30 cellular contexts compared by ENCODE assay signal in genomic region chr5:176863041-176863764, GRCh38. TPM values are rescaled to one million over a fixed set of nuclear protein-coding genes. Genes with fewer than 3 reads are reported as not detected.
DNase-seq lines count a peak whose midpoint lies in the region; ATAC-seq and TF ChIP-seq lines count a peak whose summit lies in the region.
"Had no signal": no experiment of that assay in that cellular context is flagged by ENCODE, and none has a peak within 500 bp of the region (broad histone marks: within the 10 kb centered on the region; RNA-seq: fewer than 3 reads in every experiment).

No MANE protein-coding gene starts in this region.

- no peak overlapping the region for H3K4me3 ChIP-seq in SK-N-SH (ENCODE audit: low read depth in 2 of 2, low read length in 1 of 2)
- no peak overlapping the region for H3K4me3 ChIP-seq in NT2/D1 (ENCODE audit: insufficient read length, low read depth)
- H3K4me3 ChIP-seq in testis = no peak overlapping the region
- no peak overlapping the region for H3K4me3 ChIP-seq in right lobe of liver
- H3K4me3 ChIP-seq: cardiac muscle cell, colonic mucosa, prostate gland, SJCRH30, thyroid gland, vagina had no signal

- H3K79me2 ChIP-seq in SK-N-SH (ENCODE audit: insufficient read depth) = no peaks in the 10 kb centered on the region

- H3K9me2 ChIP-seq in SK-N-SH = no peaks in the 10 kb centered on the region

- POLR2A ChIA-PET in SK-N-SH (lab: Yijun Ruan, JAX) = no interaction called here

- no peaks in the 10 kb centered on the region for H3F3A ChIP-seq in SK-N-SH (replicated peaks; ENCODE audit: insufficient read depth)

- H3K27ac ChIP-seq in SK-N-SH (ENCODE audit: low read depth in 2 of 2, low read length in 1 of 2) (0 out of 4 replicates have a peak overlapping the region, but pooled peaks of 1 of the 2 experiments have one; percentile 4), foreskin keratinocyte (no peak overlapping the region), testis (no peak overlapping the region), right lobe of liver (no peak overlapping the region)
- H3K27ac ChIP-seq: cardiac muscle cell, colonic mucosa, prostate gland, SJCRH30, thyroid gland, vagina had no signal

- CTCF ChIA-PET in SK-N-SH (lab: Yijun Ruan, JAX) = interaction anchor here (0.7 to 1.1 kb wide), 4 partner anchors 50 to 249 kb away, joined by 3 to 4 read pairs (median 3); no protein-coding TSS in a partner anchor

- intact Hi-C loops in testis (cut with DNase I; ENCODE audit: low total_unique reads) = no loop called here
- intact Hi-C loops in right lobe of liver (cut with DNase I) = no loop called here

- H4K20me1 ChIP-seq in SK-N-SH (ENCODE audit: insufficient read depth) = no peaks in the 10 kb centered on the region

- no peak for TF ChIP-seq CTCF in SK-N-SH (IDR thresholded peaks at IDR 0.05)
- no peak for TF ChIP-seq CTCF in foreskin keratinocyte (conservative IDR thresholded peaks at IDR 0.05)
- TF ChIP-seq CTCF in testis (IDR thresholded peaks at IDR 0.05) = no peak
- no peak for TF ChIP-seq CTCF in right lobe of liver (IDR thresholded peaks at IDR 0.05)

- no peaks in the 10 kb centered on the region for H3K36me3 ChIP-seq in SK-N-SH (replicated peaks in 1 of 2; ENCODE audit: control insufficient read depth in 1 of 2, insufficient read depth in 2 of 2, low read length in 1 of 2)
- no peaks in the 10 kb centered on the region for H3K36me3 ChIP-seq in NT2/D1 (ENCODE audit: insufficient read depth, insufficient read length, low read length)
- no peaks in the 10 kb centered on the region for H3K36me3 ChIP-seq in testis (ENCODE audit: low read depth, missing control alignments)
- H3K36me3 ChIP-seq in right lobe of liver = no peaks in the 10 kb centered on the region
- H3K36me3 ChIP-seq: cardiac muscle cell, colonic mucosa, prostate gland, SJCRH30, thyroid gland, vagina had no signal

- H3K4me1 ChIP-seq in SK-N-SH (ENCODE audit: control insufficient read depth in 1 of 2, insufficient read depth in 2 of 2, low read depth in 1 of 2, low read length in 1 of 2) = peaks cover 0 to 51% of the 10 kb centered on the region in 2 experiments; a peak in 2 of 4 replicates
- H3K4me1 ChIP-seq in NT2/D1 (ENCODE audit: insufficient read depth, insufficient read length) = peaks cover 32% of the 10 kb centered on the region
- no peaks in the 10 kb centered on the region for H3K4me1 ChIP-seq in foreskin keratinocyte
- no peaks in the 10 kb centered on the region for H3K4me1 ChIP-seq in testis
- H3K4me1 ChIP-seq in right lobe of liver = no peaks in the 10 kb centered on the region
- H3K4me1 ChIP-seq: colonic mucosa, prostate gland, SJCRH30, thyroid gland, vagina had no signal

- TF ChIP-seq RAD21 in SK-N-SH (IDR thresholded peaks at IDR 0.05; ENCODE audit: low read length) = no peak

- no peak overlapping the region for H3K4me2 ChIP-seq in SK-N-SH

- H3K9ac ChIP-seq in SK-N-SH (no peak overlapping the region), NT2/D1 (ENCODE audit: insufficient read length, low read depth) (peak overlapping the region; percentile 32)

- H3K27me3 ChIP-seq in SK-N-SH (ENCODE audit: insufficient read depth) (peaks cover 4% of the 10 kb centered on the region; the same call in 1 of the 2 replicates), NT2/D1 (ENCODE audit: insufficient read depth, insufficient read length) (peaks cover 12% of the 10 kb centered on the region), foreskin keratinocyte (peaks cover 49% of the 10 kb centered on the region), testis (no peaks in the 10 kb centered on the region), right lobe of liver (no peaks in the 10 kb centered on the region)
- H3K27me3 ChIP-seq: thyroid gland, vagina had no signal

- H3K9me3 ChIP-seq in SK-N-SH (no peaks in the 10 kb centered on the region), NT2/D1 (ENCODE audit: insufficient read depth, low read length) (no peaks in the 10 kb centered on the region), testis (no peaks in the 10 kb centered on the region), right lobe of liver (no peaks in the 10 kb centered on the region)
- H3K9me3 ChIP-seq: colonic mucosa, prostate gland, SJCRH30, thyroid gland, vagina had no signal

- TF ChIP-seq EP300 in SK-N-SH (IDR thresholded peaks at IDR 0.05; ENCODE audit: borderline replicate concordance in 1 of 2, low read depth in 1 of 2, low read length in 1 of 2) = no peak

- 45% methylated on average over 7 of the region's 15 CpGs for WGBS in SK-N-SH (ENCODE audit: low lambda C conversion rate)
- 31 to 42% methylated on average over 15 of the region's 15 CpGs for WGBS in testis, 2 donors
- 7% methylated on average over 8 of the region's 15 CpGs for WGBS in right lobe of liver (ENCODE audit: insufficient coverage, low coverage, low lambda C conversion rate, missing lambda C conversion rate)

- ATAC-seq in SK-N-SH treated with all-trans-retinoic acid at 6 μM for 48 hours = no peak
- ATAC-seq in foreskin keratinocyte = peak; percentile 11
- no peak for ATAC-seq in right lobe of liver
- ATAC-seq in GM21717 (IDR thresholded peaks at IDR 0.05; ENCODE audit: unreplicated experiment) = no peak
- ATAC-seq: effector memory CD8-positive, alpha-beta T cell; left lobe of liver had no signal

- DNase-seq in SK-N-SH (peak; percentile 66), NT2/D1 (ENCODE audit: low read depth, low spot score) (no peak), foreskin keratinocyte (no peak), testis (peak; percentile 57), right lobe of liver (no peak)
- DNase-seq in activated CD4-positive, CD25-positive, alpha-beta regulatory T cell treated with anti-CD3 and anti-CD28 coated beads, Interleukin-2, amount 50 U/mL, for 72 hours = no peak
- DNase-seq: activated CD4-positive, alpha-beta memory T cell treated with anti-CD3 and anti-CD28 coated beads for 36 hours; activated CD4-positive, CD25-positive, alpha-beta regulatory T cell; AML-193; anterior cingulate cortex; colonic mucosa; effector memory CD8-positive, alpha-beta T cell; hypothalamus; KBM-7; NCI-H1417 treated with DMSO at 0.1 percent for 48 hours; NCI-H2081 treated with DMSO at 0.1 percent for 48 hours; NCI-H446; NCI-H82; SJCRH30; T-helper 1 cell; thyroid gland had no signal

- no peak overlapping the region for H2AFZ ChIP-seq in SK-N-SH (ENCODE audit: low read depth)

- TF ChIP-seq POLR2A in testis (IDR thresholded peaks at IDR 0.05) (no peak), right lobe of liver (IDR thresholded peaks at IDR 0.05) (no peak)

TF ChIP-seq in SK-N-SH treated with all-trans-retinoic acid at 6 μM for 48 hours, 23 proteins besides CTCF, POLR2A, EP300 and RAD21 (continues in another document):
- TF ChIP-seq ZC3H10 (CRISPR knock-in tag; IDR thresholded peaks at IDR 0.05) (no peak), ARNTL (CRISPR knock-in tag; IDR thresholded peaks at IDR 0.05; ENCODE audit: borderline replicate concordance, low read depth) (no peak), TCF4 (CRISPR knock-in tag; IDR thresholded peaks at IDR 0.05; ENCODE audit: borderline replicate concordance) (no peak), TOX (CRISPR knock-in tag; IDR thresholded peaks at IDR 0.05; ENCODE audit: borderline replicate concordance) (no peak), ESRRG (CRISPR knock-in tag; IDR thresholded peaks at IDR 0.05) (no peak), CSDC2 (CRISPR knock-in tag; IDR thresholded peaks at IDR 0.05) (no peak), OSR1 (CRISPR knock-in tag; IDR thresholded peaks at IDR 0.05) (no peak)
- TF ChIP-seq, protein P1, sequence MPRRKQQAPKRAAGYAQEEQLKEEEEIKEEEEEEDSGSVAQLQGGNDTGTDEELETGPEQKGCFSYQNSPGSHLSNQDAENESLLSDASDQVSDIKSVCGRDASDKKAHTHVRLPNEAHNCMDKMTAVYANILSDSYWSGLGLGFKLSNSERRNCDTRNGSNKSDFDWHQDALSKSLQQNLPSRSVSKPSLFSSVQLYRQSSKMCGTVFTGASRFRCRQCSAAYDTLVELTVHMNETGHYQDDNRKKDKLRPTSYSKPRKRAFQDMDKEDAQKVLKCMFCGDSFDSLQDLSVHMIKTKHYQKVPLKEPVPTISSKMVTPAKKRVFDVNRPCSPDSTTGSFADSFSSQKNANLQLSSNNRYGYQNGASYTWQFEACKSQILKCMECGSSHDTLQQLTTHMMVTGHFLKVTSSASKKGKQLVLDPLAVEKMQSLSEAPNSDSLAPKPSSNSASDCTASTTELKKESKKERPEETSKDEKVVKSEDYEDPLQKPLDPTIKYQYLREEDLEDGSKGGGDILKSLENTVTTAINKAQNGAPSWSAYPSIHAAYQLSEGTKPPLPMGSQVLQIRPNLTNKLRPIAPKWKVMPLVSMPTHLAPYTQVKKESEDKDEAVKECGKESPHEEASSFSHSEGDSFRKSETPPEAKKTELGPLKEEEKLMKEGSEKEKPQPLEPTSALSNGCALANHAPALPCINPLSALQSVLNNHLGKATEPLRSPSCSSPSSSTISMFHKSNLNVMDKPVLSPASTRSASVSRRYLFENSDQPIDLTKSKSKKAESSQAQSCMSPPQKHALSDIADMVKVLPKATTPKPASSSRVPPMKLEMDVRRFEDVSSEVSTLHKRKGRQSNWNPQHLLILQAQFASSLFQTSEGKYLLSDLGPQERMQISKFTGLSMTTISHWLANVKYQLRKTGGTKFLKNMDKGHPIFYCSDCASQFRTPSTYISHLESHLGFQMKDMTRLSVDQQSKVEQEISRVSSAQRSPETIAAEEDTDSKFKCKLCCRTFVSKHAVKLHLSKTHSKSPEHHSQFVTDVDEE (CRISPR knock-in tag; IDR thresholded peaks at IDR 0.05) = no peak

RNA-seq across cellular contexts. Expression of gene HK3, which starts 35.9 kb away (rescaled TPM):
- polyA plus RNA-seq in SK-N-SH (2012; rRNA removed) (0.02 TPM in 2 replicates), foreskin keratinocyte (not detected in 2 replicates), testis (ENCODE audit: insufficient read depth, low read depth, low replicate concordance) (10.9 TPM)
- polyA plus RNA-seq in SK-N-SH (2012; cell fraction: cytosol; rRNA removed) = 0.01 TPM in 1 of 2 replicates, not detected in the other
- polyA plus RNA-seq in SK-N-SH (2012; cell fraction: nucleus; rRNA removed) = 0.19 and 0.20 TPM in 2 replicates
- total RNA-seq in foreskin keratinocyte (not detected in 2 replicates), testis (1 to 10 TPM; 6.3 to 6.4 TPM), right lobe of liver (10 to 100 TPM in 2 of 6 experiments, 1 to 10 TPM in 4; 2.3 to 21.1 (median 9.1) TPM)
- total RNA-seq: A172, cardiac muscle cell, HT1080, SJCRH30 had no signal
- polyA plus RNA-seq: cardiac muscle cell had no signal

RNA-seq across cellular contexts. Expression of gene UNC5A, which starts 52.8 kb away (rescaled TPM):
- 0.46 and 0.55 TPM in 2 replicates for polyA plus RNA-seq in SK-N-SH (2012; rRNA removed)
- 0.27 and 0.98 TPM in 2 replicates for polyA plus RNA-seq in SK-N-SH (2012; cell fraction: cytosol; rRNA removed)
- 0.74 and 1.4 TPM in 2 replicates for polyA plus RNA-seq in SK-N-SH (2012; cell fraction: nucleus; rRNA removed)
- 0.18 and 0.51 TPM in 2 replicates for total RNA-seq in foreskin keratinocyte
- 0.18 and 0.46 TPM in 2 replicates for polyA plus RNA-seq in foreskin keratinocyte
- total RNA-seq in testis = 1 to 10 TPM; 1.7 to 2.0 TPM
- polyA plus RNA-seq in testis (ENCODE audit: insufficient read depth, low read depth, low replicate concordance) = 1.8 TPM
- not detected for total RNA-seq in right lobe of liver
- total RNA-seq: activated CD4-positive, alpha-beta memory T cell treated with anti-CD3 and anti-CD28 coated beads for 36 hours; activated T-helper 2 cell treated with anti-CD3 and anti-CD28 coated beads, Interferon-gamma antibody, Interleukin-2, Interleukin-4, amounts not matched to agents 10 μg/mL and 5 μg/mL and 100 μg/mL, durations not matched to agents 14 hours and 24 hours and 36 hours; colonic mucosa; left lobe of liver; vagina had no signal

Comparison
In these comparisons a context has a peak if more than half of its experiments do, and no peak if none do; other contexts are left out.
1. DNase-seq: peak in SK-N-SH (single experiment) and testis (single experiment); none in NT2/D1 (single experiment), foreskin keratinocyte (0 of 2), right lobe of liver (0 of 3) and activated CD4-positive, CD25-positive, alpha-beta regulatory T cell treated with anti-CD3 and anti-CD28 coated beads, Interleukin-2, amount 50 U/mL, for 72 hours (single experiment).